Comparison of ENCODE assay signal across 8 cellular contexts in genomic region chr16:3020247-3020603, GRCh38. TPM values are rescaled to one million over a fixed set of nuclear protein-coding genes. Genes with fewer than 3 reads are reported as not detected.
DNase-seq lines count a peak whose midpoint lies in the region; ATAC-seq, FAIRE-seq and TF ChIP-seq lines count a peak whose summit lies in the region.

Gene TNFRSF12A, plus strand, starts transcription at chr16:3020368. Its CDS starts 30 bp downstream, at chr16:3020398.

- H3F3A ChIP-seq in SK-N-SH (replicated peaks; ENCODE audit: insufficient read depth) = peaks cover 36% of the 10 kb centered on the region

- peaks cover 36% of the 10 kb centered on the region for H3K4me1 Mint-ChIP-seq in activated naive CD8-positive, alpha-beta T cell treated with anti-CD3 and anti-CD28 coated beads, Interleukin-2, amount 10 ng/mL, durations not matched to agents 7 days and 5 days
- H3K4me1 Mint-ChIP-seq in glutamatergic neuron (ENCODE audit: low read depth, unreplicated experiment) (peaks cover 14% of the 10 kb centered on the region), osteocyte (ENCODE audit: unreplicated experiment) (peaks cover 38% of the 10 kb centered on the region)

- peak; percentile 75 for DNase-seq in DND-41
- DNase-seq in HT1080 (ENCODE audit: low read depth) = no peak
- peak; percentile 95 for DNase-seq in SK-N-SH
- peak; percentile 86 for DNase-seq in activated naive CD8-positive, alpha-beta T cell treated with anti-CD3 and anti-CD28 coated beads, Interleukin-2, amount 10 ng/mL, durations not matched to agents 7 days and 5 days
- peak; percentile 84 for DNase-seq in glutamatergic neuron
- DNase-seq in osteocyte (ENCODE audit: extremely low spot score, unreplicated experiment) = peak; percentile 89
- DNase-seq in urothelium cell line (ENCODE audit: low spot score) = peak; percentile 90

- no peak for TF ChIP-seq RAD21 in SK-N-SH (IDR thresholded peaks at IDR 0.05; ENCODE audit: low read length)

- H4K20me1 ChIP-seq in DND-41 (ENCODE audit: insufficient read depth, low read length) (peaks cover 9% of the 10 kb centered on the region), SK-N-SH (ENCODE audit: insufficient read depth) (peaks cover 8% of the 10 kb centered on the region)

- H3K27me3 ChIP-seq in DND-41 (ENCODE audit: insufficient read depth, low read length, poor library complexity) (no peaks in the 10 kb centered on the region), SK-N-SH (ENCODE audit: insufficient read depth) (no peaks in the 10 kb centered on the region)

- peak within 1 kb of the TSS; percentile 83 for H3K4me2 ChIP-seq in DND-41 (ENCODE audit: insufficient read depth, low read length)
- peak within 1 kb of the TSS; percentile 99 for H3K4me2 ChIP-seq in SK-N-SH

- peak within 1 kb of the TSS; percentile 90 for H3K4me3 Mint-ChIP-seq in activated naive CD8-positive, alpha-beta T cell treated with anti-CD3 and anti-CD28 coated beads, Interleukin-2, amount 10 ng/mL, durations not matched to agents 7 days and 5 days
- H3K4me3 Mint-ChIP-seq in glutamatergic neuron (ENCODE audit: unreplicated experiment) (peak within 1 kb of the TSS; percentile 87), osteocyte (ENCODE audit: unreplicated experiment) (peak within 1 kb of the TSS; percentile 86)

- no CpG with 5 or more reads among the region's 49 CpGs for WGBS in SK-N-SH (ENCODE audit: low lambda C conversion rate)

- FAIRE-seq in urothelium cell line (lab: Jason Lieb, UNC) = peak; percentile 32

- H3K36me3 ChIP-seq in DND-41 (ENCODE audit: insufficient read depth, low read length) (peaks cover under 1% of the 10 kb centered on the region), SK-N-SH (replicated peaks in 1 of 2; ENCODE audit: control insufficient read depth in 1 of 2, insufficient read depth in 2 of 2, low read length in 1 of 2) (peaks cover 4 to 16% of the 10 kb centered on the region in 2 experiments)

- CTCF ChIA-PET in SK-N-SH (lab: Yijun Ruan, JAX) = interaction anchor here (0.8 to 8.5 kb wide), 7 partner anchors 8 to 152 kb away, joined by 3 to 111 read pairs (median 4); partner anchors contain the start of gene CLDN9

- peaks cover 54% of the 10 kb centered on the region for H3K4me1 ChIP-seq in DND-41 (ENCODE audit: insufficient read depth, low read length)
- peaks cover 8 to 33% of the 10 kb centered on the region in 2 experiments; a peak in 3 of 4 replicates for H3K4me1 ChIP-seq in SK-N-SH (ENCODE audit: control insufficient read depth in 1 of 2, insufficient read depth in 2 of 2, low read depth in 1 of 2, low read length in 1 of 2)

- H3K4me3 ChIP-seq in DND-41 (ENCODE audit: low read depth in 1 of 2, low read length in 2 of 2) (peak within 1 kb of the TSS; percentile 46 to 61), SK-N-SH (ENCODE audit: low read depth in 2 of 2, low read length in 1 of 2) (peak within 1 kb of the TSS; percentile 80 to 88)

- H3K27ac ChIP-seq in DND-41 (ENCODE audit: low read length) (peak within 1 kb of the TSS; percentile 50), SK-N-SH (ENCODE audit: low read depth in 2 of 2, low read length in 1 of 2) (peak within 1 kb of the TSS; percentile 87 to 99)

- no peak for TF ChIP-seq EP300 in SK-N-SH (IDR thresholded peaks at IDR 0.05; ENCODE audit: borderline replicate concordance in 1 of 2, low read depth in 1 of 2, low read length in 1 of 2)

- peak; percentile 38 for ATAC-seq in DND-41 (ENCODE audit: insufficient read depth, low read depth)
- ATAC-seq in activated naive CD8-positive, alpha-beta T cell treated with anti-CD3 and anti-CD28 coated beads, Interleukin-2, amount 10 ng/mL, durations not matched to agents 7 days and 5 days (ENCODE audit: low read depth) = peak; percentile 23
- ATAC-seq in HG03354 (IDR thresholded peaks at IDR 0.05; ENCODE audit: poor library complexity, severe bottlenecking, unreplicated experiment) = no peak

- H3K9ac ChIP-seq in DND-41 (ENCODE audit: low read depth, low read length) (peak within 1 kb of the TSS; percentile 64), SK-N-SH (peak within 1 kb of the TSS; percentile 100)

- no peaks in the 10 kb centered on the region for H3K9me2 ChIP-seq in SK-N-SH

- H2AFZ ChIP-seq in DND-41 (ENCODE audit: low read depth, low read length) (peak within 1 kb of the TSS; percentile 75), SK-N-SH (ENCODE audit: low read depth) (0 out of 2 replicates have a peak within 1 kb of the TSS, but pooled peaks have one; percentile 81)

- no peaks in the 10 kb centered on the region for H3K9me3 ChIP-seq in DND-41 (ENCODE audit: insufficient read depth, low read length, severe bottlenecking)
- H3K9me3 ChIP-seq in SK-N-SH = no peaks in the 10 kb centered on the region

- H3K27me3 Mint-ChIP-seq in activated naive CD8-positive, alpha-beta T cell treated with anti-CD3 and anti-CD28 coated beads, Interleukin-2, amount 10 ng/mL, durations not matched to agents 7 days and 5 days = peaks cover 24% of the 10 kb centered on the region
- H3K27me3 Mint-ChIP-seq in glutamatergic neuron (ENCODE audit: unreplicated experiment) (peaks cover 14% of the 10 kb centered on the region), osteocyte (ENCODE audit: unreplicated experiment) (peaks cover 2% of the 10 kb centered on the region)

- POLR2A ChIA-PET in SK-N-SH (lab: Yijun Ruan, JAX) = interaction anchor here (1.3 to 1.4 kb wide), 2 partner anchors 10 to 16 kb away, joined by 4 to 8 read pairs; no protein-coding TSS in a partner anchor
- POLR2A ChIA-PET in activated naive CD8-positive, alpha-beta T cell treated with anti-CD3 and anti-CD28 coated beads, Interleukin-2, amount 10 ng/mL, durations not matched to agents 7 days and 5 days (lab: Charles Lee) = interaction anchor here (0.5 to 2.6 kb wide), 15 partner anchors 9 to 142 kb away, joined by 3 to 19 read pairs (median 3); partner anchors contain the start of gene MMP25

- TF ChIP-seq CTCF in DND-41 (IDR thresholded peaks at IDR 0.05; ENCODE audit: borderline replicate concordance, extremely low read depth, low read length, poor library complexity, severe bottlenecking) (no peak), SK-N-SH (IDR thresholded peaks at IDR 0.05) (no peak), glutamatergic neuron (IDR thresholded peaks at IDR 0.05; ENCODE audit: partially characterized antibody, unreplicated experiment) (no peak), osteocyte (IDR thresholded peaks at IDR 0.05) (peak; percentile 8)

- H3K27ac Mint-ChIP-seq in activated naive CD8-positive, alpha-beta T cell treated with anti-CD3 and anti-CD28 coated beads, Interleukin-2, amount 10 ng/mL, durations not matched to agents 7 days and 5 days = peak within 1 kb of the TSS; percentile 56
- H3K27ac Mint-ChIP-seq in glutamatergic neuron (ENCODE audit: unreplicated experiment) = peak within 1 kb of the TSS; percentile 75
- H3K27ac Mint-ChIP-seq in osteocyte (ENCODE audit: unreplicated experiment) = peak within 1 kb of the TSS; percentile 96

- peaks cover 2% of the 10 kb centered on the region for H3K36me3 Mint-ChIP-seq in activated naive CD8-positive, alpha-beta T cell treated with anti-CD3 and anti-CD28 coated beads, Interleukin-2, amount 10 ng/mL, durations not matched to agents 7 days and 5 days
- H3K36me3 Mint-ChIP-seq in glutamatergic neuron (ENCODE audit: unreplicated experiment) = no peaks in the 10 kb centered on the region
- H3K36me3 Mint-ChIP-seq in osteocyte (ENCODE audit: unreplicated experiment) = no peaks in the 10 kb centered on the region

- H3K9me3 Mint-ChIP-seq in activated naive CD8-positive, alpha-beta T cell treated with anti-CD3 and anti-CD28 coated beads, Interleukin-2, amount 10 ng/mL, durations not matched to agents 7 days and 5 days = no peaks in the 10 kb centered on the region
- H3K9me3 Mint-ChIP-seq in glutamatergic neuron (ENCODE audit: unreplicated experiment) (peaks cover 2% of the 10 kb centered on the region), osteocyte (ENCODE audit: unreplicated experiment) (no peaks in the 10 kb centered on the region)

- H3K79me2 ChIP-seq in DND-41 (ENCODE audit: insufficient read depth, low read length) (peaks cover 9% of the 10 kb centered on the region), SK-N-SH (ENCODE audit: insufficient read depth) (peaks cover 11% of the 10 kb centered on the region; the same call in 1 of the 2 replicates)

TF ChIP-seq in SK-N-SH, 30 proteins besides CTCF, POLR2A, EP300 and RAD21 (continues in another document):
- peak; percentile 87 for TF ChIP-seq POLR2AphosphoS5 (IDR thresholded peaks at IDR 0.05; ENCODE audit: low read depth, low read length)
- no peak for TF ChIP-seq USF2 (IDR thresholded peaks at IDR 0.05; ENCODE audit: borderline replicate concordance, low read depth, low read length)
- peak; percentile 65; the same call in 1 of the 2 replicates for TF ChIP-seq MXI1 (IDR thresholded peaks at IDR 0.05; ENCODE audit: low read depth, low read length)
- peak; percentile 53; the same call in 1 of the 2 replicates for TF ChIP-seq SIN3A (IDR thresholded peaks at IDR 0.05; ENCODE audit: borderline replicate concordance, low read depth, low read length)
- TF ChIP-seq TAF1 (IDR thresholded peaks at IDR 0.05; ENCODE audit: borderline replicate concordance, low read depth, low read length) = peak; percentile 93
- no peak for TF ChIP-seq NFIC (IDR thresholded peaks at IDR 0.05; ENCODE audit: borderline replicate concordance)
- no peak for TF ChIP-seq TCF12 (IDR thresholded peaks at IDR 0.05)
- no peak for TF ChIP-seq EZH2phosphoT487 (IDR thresholded peaks at IDR 0.05; ENCODE audit: borderline replicate concordance, low read depth)
- no peak for TF ChIP-seq FOXJ3 (CRISPR knock-in tag; IDR thresholded peaks at IDR 0.05)

RNA-seq across cellular contexts. Expression of gene TNFRSF12A, which starts in this region (rescaled TPM):
- 411 and 496 TPM in 2 replicates for total RNA-seq in HT1080 (2014; rRNA removed; shearing (Covaris generic))
- polyA plus RNA-seq in HT1080 (2015; cell fraction: cytosol; rRNA removed) = 282 and 350 TPM in 2 replicates
- 211 TPM in 2 replicates for polyA plus RNA-seq in HT1080 (2015; cell fraction: nucleus; rRNA removed)
- 374 and 393 TPM in 2 replicates for polyA plus RNA-seq in SK-N-SH (2012; rRNA removed)
- 170 and 271 TPM in 2 replicates for polyA plus RNA-seq in SK-N-SH (2012; cell fraction: cytosol; rRNA removed)
- 272 and 346 TPM in 2 replicates for polyA plus RNA-seq in SK-N-SH (2012; cell fraction: nucleus; rRNA removed)
- total RNA-seq in activated naive CD8-positive, alpha-beta T cell treated with anti-CD3 and anti-CD28 coated beads, Interleukin-2, amount 10 ng/mL, durations not matched to agents 7 days and 5 days = 1 to 10 TPM; 2.9 TPM
- total RNA-seq in glutamatergic neuron (ENCODE audit: unreplicated experiment) = 4.2 TPM
- 71.3 and 72.4 TPM in 2 replicates for total RNA-seq in osteocyte

Comparison
In these comparisons a context has a peak if more than half of its experiments do, and no peak if none do; other contexts are left out.
1. RNA of gene TNFRSF12A (total RNA-seq): 411 to 496 TPM in HT1080 and 71.3 to 72.4 TPM in osteocyte; 4.2 TPM in glutamatergic neuron (single experiment) and 2.9 TPM in activated naive CD8-positive, alpha-beta T cell treated with anti-CD3 and anti-CD28 coated beads, Interleukin-2, amount 10 ng/mL, durations not matched to agents 7 days and 5 days; every median in the first group is over 10 times any median in the second.
2. Peak in every context shown above with its lines, with median percentiles within 50 percentile points of each other: H3K27ac Mint-ChIP-seq and H3K4me3 Mint-ChIP-seq.